17 cellular contexts compared by ENCODE assay signal in the genomic region with DNA sequence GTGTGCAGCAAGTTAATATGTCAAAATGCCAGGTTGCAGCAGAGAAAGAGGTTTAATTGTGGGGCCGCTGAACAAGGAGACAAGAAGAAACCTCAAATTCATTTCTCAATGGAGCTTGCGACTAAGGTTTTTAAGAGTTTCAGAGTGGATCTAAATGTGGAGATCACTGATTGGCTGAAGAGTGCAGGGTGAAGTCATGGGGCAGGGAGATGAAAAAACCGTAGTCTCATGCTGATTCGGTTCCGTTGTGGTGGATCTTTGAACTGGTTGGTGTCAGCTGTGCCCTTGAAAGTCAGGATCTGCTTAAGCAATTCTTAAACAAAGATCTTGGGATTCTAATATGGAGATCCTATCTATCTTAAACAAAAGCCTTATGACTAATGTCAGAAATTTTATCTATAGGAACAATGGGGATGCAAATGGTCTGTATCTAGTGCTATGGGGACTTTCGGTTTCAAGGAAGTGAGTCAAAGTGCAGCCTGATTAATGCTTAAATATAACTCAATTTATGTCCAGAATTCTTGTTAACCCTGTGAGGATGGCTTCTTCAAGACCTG.
DNase-seq lines count a peak whose midpoint lies in the region; ATAC-seq, FAIRE-seq and TF ChIP-seq lines count a peak whose summit lies in the region.
"Had no signal": no experiment of that assay in that cellular context is flagged by ENCODE, and none has a peak within 500 bp of the region (broad histone marks: within the 10 kb centered on the region; RNA-seq: fewer than 3 reads in every experiment).

No MANE protein-coding gene starts in this region.

- peak; percentile 58 for DNase-seq in ELR (ENCODE audit: low read depth)
- peak; percentile 59 for DNase-seq in OCI-M1 (lab: John Stamatoyannopoulos, UW)
- DNase-seq in bronchial epithelial cell (ENCODE audit: low read depth), result peak; percentile 14
- DNase-seq in neural crest cell (ENCODE audit: low read depth, low spot score), result no peak
- DNase-seq in NCI-H2196 treated with DMSO at 0.1 percent for 48 hours (lab: John Stamatoyannopoulos, UW; ENCODE audit: unreplicated experiment), result no peak
- no peak for DNase-seq in NCI-H1105 treated with DMSO at 0.1 percent for 48 hours (lab: John Stamatoyannopoulos, UW)
- DNase-seq: Calu3; CD8-positive, alpha-beta T cell; NCI-H1092 treated with DMSO at 0.1 percent for 48 hours; NCI-H2081; NCI-H2171 treated with DMSO at 0.1 percent for 48 hours; NK-92 treated with Interleukin-12 subunit alpha and Interleukin-12 subunit beta, amount 100 ng/mL, for 24 hours; SHP77 had no signal

- no peaks in the 10 kb centered on the region for H3K9me3 ChIP-seq in gastroesophageal sphincter
- H3K9me3 ChIP-seq: A549; BLaER1 treated with 17β-estradiol and CSF1 and Interleukin-3, amounts not matched to agents 10 nM and 100 nM; HAP-1 had no signal

- 74 to 92% methylated on average over 6 of the region's 6 CpGs for WGBS in gastroesophageal sphincter (ENCODE audit: low coverage in 1 of 2), 2 donors

- H3K4me3 ChIP-seq in bronchial epithelial cell (ENCODE audit: low read depth, low read length) (no peak overlapping the region), gastroesophageal sphincter (no peak overlapping the region)
- H3K4me3 ChIP-seq: A549; BLaER1 treated with 17β-estradiol and CSF1 and Interleukin-3, amounts not matched to agents 10 nM and 100 nM; HAP-1 had no signal

- no peaks in the 10 kb centered on the region for H3K4me1 ChIP-seq in gastroesophageal sphincter
- H3K4me1 ChIP-seq: A549; BLaER1 treated with 17β-estradiol and CSF1 and Interleukin-3, amounts not matched to agents 10 nM and 100 nM had no signal

- ATAC-seq in gastroesophageal sphincter, result no peak
- ATAC-seq: A549; CD8-positive, alpha-beta T cell had no signal

- no peak for TF ChIP-seq POLR2A in gastroesophageal sphincter (IDR thresholded peaks at IDR 0.05)

- no peak overlapping the region for H3K4me3 Mint-ChIP-seq in neural crest cell
- H3K4me3 Mint-ChIP-seq: CD8-positive, alpha-beta T cell had no signal

- FAIRE-seq in bronchial epithelial cell (lab: Jason Lieb, UNC), result no peak
- FAIRE-seq: A549 had no signal

- TF ChIP-seq EP300 in gastroesophageal sphincter (IDR thresholded peaks at IDR 0.05), result no peak

- H3K9me3 Mint-ChIP-seq in neural crest cell, result peaks cover 6% of the 10 kb centered on the region
- H3K9me3 Mint-ChIP-seq: CD8-positive, alpha-beta T cell had no signal

- no peak overlapping the region for H3K27ac ChIP-seq in gastroesophageal sphincter
- H3K27ac ChIP-seq: A549; BLaER1 treated with 17β-estradiol and CSF1 and Interleukin-3, amounts not matched to agents 10 nM and 100 nM had no signal

- no peak for TF ChIP-seq CTCF in bronchial epithelial cell (IDR thresholded peaks at IDR 0.05; ENCODE audit: insufficient read depth, low read length, severe bottlenecking)
- TF ChIP-seq CTCF in neural crest cell (conservative IDR thresholded peaks at IDR 0.05), result no peak
- TF ChIP-seq CTCF in gastroesophageal sphincter (IDR thresholded peaks at IDR 0.05), result no peak

- H3K27me3 ChIP-seq in bronchial epithelial cell (ENCODE audit: control insufficient read depth, insufficient read depth, low read length) (no peaks in the 10 kb centered on the region), gastroesophageal sphincter (no peaks in the 10 kb centered on the region)
- H3K27me3 ChIP-seq: BLaER1 treated with 17β-estradiol and CSF1 and Interleukin-3, amounts not matched to agents 10 nM and 100 nM had no signal

- H3K36me3 Mint-ChIP-seq in neural crest cell (ENCODE audit: low read depth), result peaks cover 19% of the 10 kb centered on the region
- H3K36me3 Mint-ChIP-seq: CD8-positive, alpha-beta T cell had no signal

- no peaks in the 10 kb centered on the region for H3K27me3 Mint-ChIP-seq in neural crest cell (ENCODE audit: low read depth)

- peak overlapping the region; percentile 74 for H3K27ac Mint-ChIP-seq in neural crest cell (ENCODE audit: unreplicated experiment)
- H3K27ac Mint-ChIP-seq: CD8-positive, alpha-beta T cell had no signal

- H3K36me3 ChIP-seq in bronchial epithelial cell (ENCODE audit: control insufficient read depth, insufficient read depth, low read length) (no peaks in the 10 kb centered on the region), gastroesophageal sphincter (no peaks in the 10 kb centered on the region)
- H3K36me3 ChIP-seq: BLaER1 treated with 17β-estradiol and CSF1 and Interleukin-3, amounts not matched to agents 10 nM and 100 nM; HAP-1 had no signal

- H3K4me1 Mint-ChIP-seq in neural crest cell, result peaks cover 10% of the 10 kb centered on the region

Comparison
In these comparisons a context has a peak if more than half of its experiments do, and no peak if none do; other contexts are left out.
1. DNase-seq: peak in ELR (single experiment), OCI-M1 (single experiment) and bronchial epithelial cell (single experiment); none in neural crest cell (single experiment), NCI-H2196 treated with DMSO at 0.1 percent for 48 hours (single experiment) and NCI-H1105 treated with DMSO at 0.1 percent for 48 hours (single experiment).